In the genomic region with DNA sequence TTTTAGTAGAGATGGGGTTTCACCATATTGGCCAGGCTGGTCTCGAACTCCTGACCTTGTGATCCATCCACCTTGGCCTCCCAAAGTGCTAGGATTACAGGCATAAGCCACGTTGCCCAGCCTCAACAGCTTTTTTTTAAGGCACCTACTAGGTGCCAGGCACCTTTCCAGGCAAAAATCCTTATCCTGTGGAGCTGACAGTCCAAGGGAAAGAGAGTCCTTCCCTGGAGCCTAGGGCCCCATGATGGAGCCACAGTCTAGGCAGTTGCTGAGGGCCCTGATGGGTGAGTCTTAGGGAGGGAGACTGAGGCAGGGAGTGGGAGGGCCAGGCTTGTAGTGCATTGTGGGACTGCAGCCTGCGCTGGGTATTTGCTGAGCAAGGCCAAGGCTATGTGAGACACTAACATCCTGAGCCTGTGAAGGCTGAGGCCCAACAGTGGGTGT, we compare ENCODE assay signal across 21 cellular contexts.
DNase-seq lines count a peak whose midpoint lies in the region; ATAC-seq, FAIRE-seq and TF ChIP-seq lines count a peak whose summit lies in the region.
"Had no signal": no experiment of that assay in that cellular context is flagged by ENCODE, and none has a peak within 500 bp of the region (broad histone marks: within the 10 kb centered on the region; RNA-seq: fewer than 3 reads in every experiment).

No MANE protein-coding gene starts in this region.

- no peaks in the 10 kb centered on the region for H3K27me3 ChIP-seq in CD8-positive, alpha-beta T cell (ENCODE audit: insufficient read depth, low read length)
- H3K27me3 ChIP-seq in prostate gland (replicated peaks; ENCODE audit: insufficient read depth): no peaks in the 10 kb centered on the region

- no peak overlapping the region for H3K4me3 ChIP-seq in CD8-positive, alpha-beta T cell (ENCODE audit: low read depth, low read length)
- no peak overlapping the region for H3K4me3 ChIP-seq in coronary artery
- H3K4me3 ChIP-seq in prostate gland: no peak overlapping the region

- CTCF ChIA-PET in activated CD8-positive, alpha-beta memory T cell treated with anti-CD3 and anti-CD28 coated beads, Interleukin-2, amount 10 ng/mL, durations not matched to agents 7 days and 5 days (lab: Charles Lee): interaction anchor here (0.9 to 15.2 kb wide), 5 partner anchors 11 to 163 kb away, joined by 3 to 319 read pairs (median 9); partner anchors contain the start of gene TOB1
- CTCF ChIA-PET in CD8-positive, alpha-beta T cell (lab: Charles Lee): interaction anchor here (0.7 to 23.9 kb wide), 6 partner anchors 9 to 91 kb away, joined by 3 to 761 read pairs (median 9); partner anchors contain the start of gene TOB1
- CTCF ChIA-PET in HEK293T (lab: Yijun Ruan, JAX): interaction anchor here (1.1 kb wide), 1 partner anchor 11 kb away, joined by 3 read pairs; no protein-coding TSS in a partner anchor

- POLR2A ChIA-PET in CD8-positive, alpha-beta T cell (lab: Charles Lee): interaction anchor here (1.0 to 5.0 kb wide), 5 partner anchors 15 to 404 kb away, joined by 3 to 102 read pairs (median 15); partner anchors contain the start of gene TOB1
- POLR2A ChIA-PET in HEK293T (lab: Yijun Ruan, JAX): interaction anchor here (4.5 kb wide), 1 partner anchor 79 kb away, joined by 53 read pairs; the partner anchor contains the start of gene TOB1

- H3K36me3 Mint-ChIP-seq in activated CD8-positive, alpha-beta memory T cell treated with anti-CD3 and anti-CD28 coated beads, Interleukin-2, amount 10 ng/mL, durations not matched to agents 7 days and 5 days: no peaks in the 10 kb centered on the region
- H3K36me3 Mint-ChIP-seq in CD8-positive, alpha-beta T cell: no peaks in the 10 kb centered on the region
- H3K36me3 Mint-ChIP-seq: IgD-negative memory B cell had no signal

- peaks cover 20% of the 10 kb centered on the region for H3K4me1 Mint-ChIP-seq in activated CD8-positive, alpha-beta memory T cell treated with anti-CD3 and anti-CD28 coated beads, Interleukin-2, amount 10 ng/mL, durations not matched to agents 7 days and 5 days
- peaks cover 43% of the 10 kb centered on the region for H3K4me1 Mint-ChIP-seq in CD8-positive, alpha-beta T cell (ENCODE audit: low read depth)

- FAIRE-seq in urothelium cell line (lab: Jason Lieb, UNC): no peak
- FAIRE-seq: A204.1, RCC 7860 had no signal

- no peaks in the 10 kb centered on the region for H3K9me3 Mint-ChIP-seq in activated CD8-positive, alpha-beta memory T cell treated with anti-CD3 and anti-CD28 coated beads, Interleukin-2, amount 10 ng/mL, durations not matched to agents 7 days and 5 days (ENCODE audit: low read depth)
- no peaks in the 10 kb centered on the region for H3K9me3 Mint-ChIP-seq in CD8-positive, alpha-beta T cell
- H3K9me3 Mint-ChIP-seq: IgD-negative memory B cell, neural crest cell had no signal

- no peaks in the 10 kb centered on the region for H3K36me3 ChIP-seq in CD8-positive, alpha-beta T cell (ENCODE audit: insufficient read depth, low read length)
- no peaks in the 10 kb centered on the region for H3K36me3 ChIP-seq in prostate gland

- 92% methylated on average over 3 of the region's 3 CpGs for WGBS in prostate gland

- H3K27ac ChIP-seq in CD8-positive, alpha-beta T cell (ENCODE audit: low read depth, low read length): no peak overlapping the region
- H3K27ac ChIP-seq in coronary artery: no peak overlapping the region
- peak overlapping the region; percentile 82 to 93 for H3K27ac ChIP-seq in prostate gland

- ATAC-seq in activated CD8-positive, alpha-beta memory T cell treated with anti-CD3 and anti-CD28 coated beads, Interleukin-2, amount 10 ng/mL, durations not matched to agents 7 days and 5 days: no peak
- ATAC-seq in CD8-positive, alpha-beta T cell: no peak
- ATAC-seq: activated CD4-positive, CD25-positive, alpha-beta regulatory T cell treated with anti-CD3 and anti-CD28 coated beads, Interleukin-2, amount 50 U/mL, for 24 hours; esophagus mucosa had no signal

- H3K27ac Mint-ChIP-seq in activated CD8-positive, alpha-beta memory T cell treated with anti-CD3 and anti-CD28 coated beads, Interleukin-2, amount 10 ng/mL, durations not matched to agents 7 days and 5 days: no peak overlapping the region
- H3K27ac Mint-ChIP-seq in CD8-positive, alpha-beta T cell: peak overlapping the region; percentile 66
- H3K27ac Mint-ChIP-seq: progenitor cell of endocrine pancreas had no signal

- H3K9me3 ChIP-seq in CD8-positive, alpha-beta T cell (ENCODE audit: low read length): no peaks in the 10 kb centered on the region
- H3K9me3 ChIP-seq in prostate gland: no peaks in the 10 kb centered on the region

- peak; percentile 56 for DNase-seq in activated CD8-positive, alpha-beta memory T cell treated with anti-CD3 and anti-CD28 coated beads for 24 hours
- no peak for DNase-seq in activated CD8-positive, alpha-beta memory T cell treated with anti-CD3 and anti-CD28 coated beads, Interleukin-2, amount 10 ng/mL, durations not matched to agents 7 days and 5 days
- no peak for DNase-seq in CD8-positive, alpha-beta T cell
- peak; percentile 66 for DNase-seq in coronary artery (ENCODE audit: low spot score)
- no peak for DNase-seq in prostate gland (ENCODE audit: low spot score)
- DNase-seq in urothelium cell line (ENCODE audit: low spot score): no peak
- no peak for DNase-seq in HEK293T (ENCODE audit: extremely low spot score)
- DNase-seq in ecto neural progenitor cell (ENCODE audit: low spot score): no peak
- DNase-seq: effector CD8-positive, alpha-beta T cell; MM.1S; NCI-H1436; NCI-H510A treated with DMSO at 0.1 percent for 48 hours; stimulated activated CD4-positive, alpha-beta T cell treated with anti-CD3 and anti-CD28 coated beads, Interleukin-4, amount 100 ng/mL, for 4 hours; T-helper 9 cell had no signal

- no peak for TF ChIP-seq POLR2A in prostate gland (IDR thresholded peaks at IDR 0.05)

- intact Hi-C loops in CD8-positive, alpha-beta T cell (cut with DNase I, micrococcal nuclease): loop anchor here (2.0 kb wide), 2 partner anchors 35 to 79 kb away; partner anchors contain the start of gene TOB1 (in 1 of the 2)
- intact Hi-C loops in prostate gland (cut with DNase I): no loop called here

- no peak overlapping the region for H3K4me3 Mint-ChIP-seq in activated CD8-positive, alpha-beta memory T cell treated with anti-CD3 and anti-CD28 coated beads, Interleukin-2, amount 10 ng/mL, durations not matched to agents 7 days and 5 days
- no peak overlapping the region for H3K4me3 Mint-ChIP-seq in CD8-positive, alpha-beta T cell
- H3K4me3 Mint-ChIP-seq: neural crest cell had no signal

- no peaks in the 10 kb centered on the region for H3K27me3 Mint-ChIP-seq in activated CD8-positive, alpha-beta memory T cell treated with anti-CD3 and anti-CD28 coated beads, Interleukin-2, amount 10 ng/mL, durations not matched to agents 7 days and 5 days
- no peaks in the 10 kb centered on the region for H3K27me3 Mint-ChIP-seq in CD8-positive, alpha-beta T cell (ENCODE audit: low read depth)

- peaks cover 41% of the 10 kb centered on the region for H3K4me1 ChIP-seq in CD8-positive, alpha-beta T cell (ENCODE audit: insufficient read depth, low read length)
- peaks cover 31% of the 10 kb centered on the region for H3K4me1 ChIP-seq in prostate gland (replicated peaks)

- TF ChIP-seq CTCF in CD8-positive, alpha-beta T cell (IDR thresholded peaks at IDR 0.05): no peak
- no peak for TF ChIP-seq CTCF in coronary artery (IDR thresholded peaks at IDR 0.05)
- TF ChIP-seq CTCF in prostate gland (IDR thresholded peaks at IDR 0.05): no peak

TF ChIP-seq in HEK293T, 16 proteins besides CTCF, POLR2A, EP300 and RAD21:
- no peak for TF ChIP-seq HDGF (IDR thresholded peaks at IDR 0.05; ENCODE audit: borderline replicate concordance)
- TF ChIP-seq PKNOX1 (IDR thresholded peaks at IDR 0.05): no peak
- TF ChIP-seq FOXK2 (IDR thresholded peaks at IDR 0.05): no peak
- TF ChIP-seq SUZ12 (IDR thresholded peaks at IDR 0.05): no peak
TF ChIP-seq in HEK293T: peak in this region for 0.

Comparison
In these comparisons a context has a peak if more than half of its experiments do, and no peak if none do; other contexts are left out.
1. DNase-seq: peak in activated CD8-positive, alpha-beta memory T cell treated with anti-CD3 and anti-CD28 coated beads for 24 hours (single experiment) and coronary artery (single experiment); none in activated CD8-positive, alpha-beta memory T cell treated with anti-CD3 and anti-CD28 coated beads, Interleukin-2, amount 10 ng/mL, durations not matched to agents 7 days and 5 days (single experiment), CD8-positive, alpha-beta T cell (0 of 7), prostate gland (single experiment), urothelium cell line (single experiment), HEK293T (single experiment) and ecto neural progenitor cell (single experiment).
2. H3K27ac ChIP-seq: peak in prostate gland (2 of 2); none in CD8-positive, alpha-beta T cell (single experiment) and coronary artery (0 of 2).